26 cellular contexts compared by ENCODE assay signal in the genomic region with DNA sequence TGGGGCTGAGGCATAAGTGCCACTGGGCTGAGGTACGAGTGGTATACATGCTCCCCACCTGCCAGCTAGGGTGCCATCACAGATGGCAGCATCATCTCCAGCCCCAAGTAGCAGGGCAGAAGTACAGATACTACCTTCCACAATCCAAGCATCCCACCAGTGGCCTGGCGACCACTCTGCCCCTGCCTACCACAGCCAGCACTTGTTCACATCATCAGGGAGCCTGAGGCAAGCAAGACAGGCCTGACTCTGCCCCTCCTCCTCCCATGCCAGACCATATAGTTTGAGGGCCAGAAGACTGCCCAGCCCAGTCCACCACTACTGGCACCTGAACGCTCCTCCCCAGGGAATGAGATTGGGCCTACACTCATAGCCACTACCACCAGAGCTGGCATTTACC.
"Had no signal": no experiment of that assay in that cellular context is flagged by ENCODE, and none has a peak within 500 bp of the region (broad histone marks: within the 10 kb centered on the region; RNA-seq: fewer than 3 reads in every experiment).

No MANE protein-coding gene starts in this region.

- H3K4me1 ChIP-seq: stomach, suprapubic skin, testis, thyroid gland, tibial artery, tibial nerve, transverse colon, upper lobe of left lung, upper lobe of right lung, uterus, vagina had no signal

- H3K27me3 ChIP-seq: stomach, suprapubic skin, testis, thyroid gland, tibial artery, tibial nerve, transverse colon, upper lobe of left lung, upper lobe of right lung, uterus, vagina had no signal

- H3K9me3 ChIP-seq: stomach, suprapubic skin, testis, thoracic aorta, thyroid gland, tibial artery, tibial nerve, transverse colon, upper lobe of left lung, upper lobe of right lung, uterus, vagina had no signal

- ATAC-seq: stimulated activated effector memory CD8-positive, alpha-beta T cell treated with anti-CD3 and anti-CD28 coated beads, Interleukin-12 subunit alpha, Interleukin-12 subunit beta, amount 100 ng/mL, for 72 hours; stimulated activated memory B cell treated with anti-CD40 and anti-IgM and Interleukin-4, amounts not matched to agents 10 μg/mL and 1 μg/mL and 100 μg/mL, for 72 hours; stimulated activated naive B cell treated with anti-CD40 and anti-IgM and Interleukin-4, amounts not matched to agents 10 μg/mL and 1 μg/mL and 100 μg/mL, for 72 hours; stimulated activated naive CD8-positive, alpha-beta T cell treated with anti-CD3 and anti-CD28 coated beads, Interleukin-15, amount 100 ng/mL, for 72 hours; stimulated activated naive CD8-positive, alpha-beta T cell treated with anti-CD3 and anti-CD28 coated beads, Interleukin-15, Interleukin-2, amounts not matched to agents 100 U/mL and 50 U/mL, for 24 hours; upper lobe of right lung had no signal

- H3K4me3 ChIP-seq: stomach, suprapubic skin, testis, thoracic aorta, thyroid gland, tibial artery, tibial nerve, transverse colon, upper lobe of left lung, upper lobe of right lung, uterus, vagina had no signal

- H3K36me3 ChIP-seq: suprapubic skin, thoracic aorta, thyroid gland, transverse colon, upper lobe of left lung, uterus, vagina had no signal

- H3K27ac ChIP-seq: stomach, suprapubic skin, testis, thoracic aorta, thyroid gland, tibial artery, tibial nerve, transverse colon, upper lobe of left lung, upper lobe of right lung, uterus, vagina had no signal

- DNase-seq: stimulated activated CD4-positive, alpha-beta T cell treated with anti-CD3 and anti-CD28 coated beads, Interleukin-2, amount 100 ng/mL, for 48 hours; stimulated activated CD4-positive, alpha-beta T cell treated with anti-CD3 and anti-CD28 coated beads, Interleukin-4, amount 100 ng/mL, for 1 hour; stimulated activated CD4-positive, alpha-beta T cell treated with anti-CD3 and anti-CD28 coated beads, Interleukin-4, amount 100 ng/mL, for 24 hours; stimulated activated CD4-positive, alpha-beta T cell treated with anti-CD3 and anti-CD28 coated beads, Interleukin-4, amount 100 ng/mL, for 4 hours; stimulated activated CD8-positive, alpha-beta memory T cell treated with anti-CD3 and anti-CD28 coated beads, Interleukin-4, amount 100 ng/mL, for 48 hours; stimulated activated naive B cell treated with anti-CD40 and anti-IgM and Interleukin-4, amounts not matched to agents 10 μg/mL and 1 μg/mL and 100 μg/mL, for 72 hours; stimulated activated naive CD4-positive, alpha-beta T cell; stimulated activated naive CD4-positive, alpha-beta T cell treated with Interleukin-2 at 50 U/mL for 16 hours; stimulated activated naive CD8-positive, alpha-beta T cell treated with anti-CD3 and anti-CD28 coated beads, Interleukin-15, amount 100 ng/mL, for 72 hours; stimulated activated naive CD8-positive, alpha-beta T cell treated with anti-CD3 and anti-CD28 coated beads, Interleukin-15, Interleukin-2, amounts not matched to agents 100 U/mL and 50 U/mL, for 24 hours; stomach; substantia nigra; testis; thyroid gland; tibial artery; transverse colon; trophoblast cell; upper lobe of left lung; upper lobe of right lung; uterus had no signal
